Comparison of ENCODE assay signal across 8 cellular contexts in the genomic region with DNA sequence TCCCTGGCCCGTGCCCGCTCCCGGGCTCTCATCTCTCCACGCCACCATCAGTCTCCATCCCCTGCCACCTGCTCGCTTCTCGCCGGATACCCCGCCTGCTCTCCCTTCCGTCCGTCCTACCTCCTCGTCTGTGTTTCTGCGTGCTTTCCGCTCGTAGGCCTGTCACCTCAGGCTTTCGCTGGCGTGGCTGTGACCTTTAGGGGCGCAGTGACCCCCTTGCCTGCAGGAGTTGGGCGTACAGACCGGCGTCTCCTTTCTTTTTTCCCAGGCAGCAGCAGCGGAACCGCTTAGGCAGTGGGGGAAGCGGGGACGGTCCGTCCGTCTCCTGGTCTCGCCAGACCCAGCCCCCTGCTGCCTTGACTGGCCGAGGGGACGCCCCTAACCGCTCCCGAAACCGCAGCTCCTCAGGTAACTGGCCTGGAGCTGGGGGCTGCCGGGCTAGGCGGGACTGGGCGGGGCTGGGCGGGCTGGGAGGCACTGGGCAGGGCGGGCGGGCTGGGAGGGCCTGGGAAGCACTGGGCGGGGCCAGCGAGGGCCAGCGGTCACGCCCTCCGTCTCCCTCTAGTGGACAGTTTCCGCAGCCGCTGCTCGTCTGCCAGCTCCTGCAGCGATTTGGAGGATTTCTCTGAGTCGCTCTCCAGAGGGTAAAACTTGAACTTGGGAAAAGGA. TPM values are rescaled to one million over a fixed set of nuclear protein-coding genes. Genes with fewer than 3 reads are reported as not detected.
DNase-seq lines count a peak whose midpoint lies in the region; ATAC-seq and TF ChIP-seq lines count a peak whose summit lies in the region.

No MANE protein-coding gene starts in this region.

- no peak overlapping the region for H3K27ac ChIP-seq in left ventricle myocardium inferior (replicated peaks)
- H3K27ac ChIP-seq in psoas muscle, result no peak overlapping the region

- POLR2A ChIA-PET in AG04449 (lab: Yijun Ruan, JAX) (interaction anchor here (0.5 kb wide), 1 partner anchor 584 kb away, joined by 3 read pairs; no protein-coding TSS in a partner anchor), T-cell (lab: Charles Lee) (interaction anchor here in 1 of 2 donors (0.8 kb wide), 1 partner anchor 22 kb away, joined by 3 read pairs; the partner anchor contains the start of gene CCDC61)

- H3K36me3 ChIP-seq in adipocyte (ENCODE audit: control insufficient read depth, insufficient read depth, low read length, severe bottlenecking), result no peaks in the 10 kb centered on the region
- H3K36me3 ChIP-seq in left ventricle myocardium inferior, result no peaks in the 10 kb centered on the region
- H3K36me3 ChIP-seq in psoas muscle (ENCODE audit: insufficient read depth in 1 of 2, low read depth in 1 of 2), result no peaks in the 10 kb centered on the region

- ATAC-seq in T-cell (replicated peaks in 1 of 4) (peak; percentile 70 to 86 (median 78)), psoas muscle (peak; percentile 85 to 92 (median 88))

- peaks cover 14 to 20% (median 17%) of the 10 kb centered on the region in 3 donors for H3K4me1 Mint-ChIP-seq in T-cell

- H3K27me3 Mint-ChIP-seq in T-cell, result peaks cover 6 to 10% of the 10 kb centered on the region in 2 donors

- peaks cover 11% of the 10 kb centered on the region for H3K4me1 ChIP-seq in adipocyte (ENCODE audit: control insufficient read depth, insufficient read depth, low read length)
- peaks cover 26% of the 10 kb centered on the region for H3K4me1 ChIP-seq in left ventricle myocardium inferior
- no peaks in the 10 kb centered on the region for H3K4me1 ChIP-seq in psoas muscle

- peak overlapping the region in 1 of 2 donors; percentile 28 for H3K27ac Mint-ChIP-seq in T-cell

- H3K4me3 ChIP-seq in AG04449 (ENCODE audit: low read depth, low read length) (peak overlapping the region; percentile 62), adipocyte (ENCODE audit: low read length) (peak overlapping the region; percentile 81), left ventricle myocardium inferior (peak overlapping the region; percentile 75), psoas muscle (peak overlapping the region; percentile 76)

- CTCF ChIA-PET in AG04449 (lab: Yijun Ruan, JAX), result interaction anchor here (0.8 to 23.4 kb wide), 29 partner anchors 10 to 336 kb away, joined by 3 to 523 read pairs (median 4); partner anchors contain the start of gene CCDC61
- CTCF ChIA-PET in T-cell (lab: Charles Lee), result interaction anchor here in 1 of 2 donors (0.6 to 1.9 kb wide), 5 partner anchors 10 to 462 kb away, joined by 3 to 6 read pairs (median 4); partner anchors contain the start of gene CCDC61

- intact Hi-C loops in left ventricle myocardium inferior (cut with micrococcal nuclease) (no loop called here), psoas muscle (cut with DNase I) (loop anchor here in 1 of 2 donors (5.0 kb wide), 1 partner anchor 149 kb away; no protein-coding TSS in a partner anchor)

- H3K9me3 Mint-ChIP-seq in T-cell, result no peaks in the 10 kb centered on the region

- WGBS in psoas muscle, 3 donors, result 0 to 1% (median 0%) methylated on average over 41 to 48 of the region's 48 CpGs

- peaks cover under 1% of the 10 kb centered on the region for H3K36me3 Mint-ChIP-seq in T-cell

- H3K4me3 Mint-ChIP-seq in T-cell, result peak overlapping the region; percentile 84 to 96 (median 87)

- peaks cover 13% of the 10 kb centered on the region for H3K27me3 ChIP-seq in adipocyte (replicated peaks; ENCODE audit: control insufficient read depth, insufficient read depth, low read length)
- H3K27me3 ChIP-seq in left ventricle myocardium inferior (ENCODE audit: low read depth), result peaks cover 48% of the 10 kb centered on the region
- H3K27me3 ChIP-seq in psoas muscle (ENCODE audit: insufficient read depth in 3 of 3, low read length in 2 of 3), result peaks cover 0 to 39% (median 23%) of the 10 kb centered on the region in 3 donors

- peak overlapping the region; percentile 29 for H3K9ac ChIP-seq in adipocyte (ENCODE audit: low read length)

- TF ChIP-seq CTCF in AG04449 (IDR thresholded peaks at IDR 0.05; ENCODE audit: insufficient read depth, low read length, missing control alignments), result peak; percentile 89
- peak; percentile 95 for TF ChIP-seq CTCF in left ventricle myocardium inferior (IDR thresholded peaks at IDR 0.05; ENCODE audit: borderline replicate concordance)
- TF ChIP-seq CTCF in psoas muscle (IDR thresholded peaks at IDR 0.05), result peak; percentile 85

- no peak for DNase-seq in AG04449 (ENCODE audit: low read depth, low spot score)
- peak; percentile 85 for DNase-seq in GM19240 (ENCODE audit: insufficient read length, low spot score)
- peak; percentile 65 for DNase-seq in MV-4-11 (lab: John Stamatoyannopoulos, UW)
- peak; percentile 51 to 81 (median 72) for DNase-seq in T-cell
- peak; percentile 94 for DNase-seq in adipocyte (ENCODE audit: low read depth)
- DNase-seq in left ventricle myocardium inferior, result peak; percentile 83
- peak; percentile 80 to 90 for DNase-seq in psoas muscle
- peak; percentile 83 for DNase-seq in ureter (ENCODE audit: low spot score)

- H3K9me3 ChIP-seq in adipocyte (ENCODE audit: control insufficient read depth, low read length), result no peaks in the 10 kb centered on the region
- no peaks in the 10 kb centered on the region for H3K9me3 ChIP-seq in left ventricle myocardium inferior (replicated peaks)
- H3K9me3 ChIP-seq in psoas muscle, result no peaks in the 10 kb centered on the region

RNA-seq across cellular contexts. Expression of gene PGLYRP1, which starts 6.3 kb away (rescaled TPM):
- total RNA-seq in T-cell (not detected), left ventricle myocardium inferior (not detected), psoas muscle (under 1 TPM in 1 of 4 donors, not detected in 3; 0.76 TPM), ureter (not detected)
- polyA plus RNA-seq in psoas muscle, result under 1 TPM in 1 of 3 donors, not detected in 2; 0.08 TPM

RNA-seq across cellular contexts. Expression of gene CCDC61, which starts 21.3 kb away (rescaled TPM):
- 10 to 100 TPM; 18.3 to 42.9 (median 39.4) TPM for total RNA-seq in T-cell
- 8.7 TPM for total RNA-seq in left ventricle myocardium inferior
- total RNA-seq in psoas muscle, result 1 to 10 TPM; 4.9 to 6.2 (median 5.5) TPM
- polyA plus RNA-seq in psoas muscle, result 1 to 10 TPM; 2.9 to 5.3 (median 4.0) TPM
- total RNA-seq in ureter, result 28.8 TPM

RNA-seq across cellular contexts. Expression of gene IGFL4, which starts 24.2 kb away (rescaled TPM):
- total RNA-seq in T-cell (not detected), left ventricle myocardium inferior (not detected), psoas muscle (not detected), ureter (not detected)
- polyA plus RNA-seq in psoas muscle, result not detected

RNA-seq across cellular contexts. Expression of gene NOVA2, which starts 42.9 kb away (rescaled TPM):
- total RNA-seq in T-cell (under 1 TPM in 1 of 5 donors, not detected in 4; 0.03 TPM), left ventricle myocardium inferior (5.0 TPM), psoas muscle (1 to 10 TPM; 1.6 to 4.3 (median 2.7) TPM), ureter (4.4 TPM)
- under 1 TPM; 0.27 to 0.98 (median 0.60) TPM for polyA plus RNA-seq in psoas muscle
